ENCODE assay signal across 1 cellular context in the genomic region with DNA sequence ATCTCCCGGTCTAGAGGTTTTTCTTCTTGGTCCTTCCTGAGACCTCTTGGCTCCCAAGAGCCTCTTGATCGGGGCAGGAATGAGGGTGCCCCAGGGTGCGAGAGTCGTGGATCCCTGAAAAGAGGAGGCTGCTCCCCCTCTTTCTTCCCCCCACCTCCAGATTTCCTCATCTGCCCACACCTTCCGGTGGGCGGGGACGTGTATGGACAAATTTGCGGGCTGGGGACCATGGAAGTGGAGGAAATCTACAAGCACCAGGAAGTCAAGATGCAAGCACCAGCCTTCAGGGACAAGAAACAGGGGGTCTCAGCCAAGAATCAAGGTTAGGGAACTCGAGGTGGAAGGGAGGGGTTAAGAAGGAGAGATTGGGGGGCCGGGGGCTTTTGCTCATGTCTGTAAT.
TF ChIP-seq lines count a peak whose summit lies in the region.

A gene with protein sequence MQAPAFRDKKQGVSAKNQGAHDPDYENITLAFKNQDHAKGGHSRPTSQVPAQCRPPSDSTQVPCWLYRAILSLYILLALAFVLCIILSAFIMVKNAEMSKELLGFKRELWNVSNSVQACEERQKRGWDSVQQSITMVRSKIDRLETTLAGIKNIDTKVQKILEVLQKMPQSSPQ (plus strand): TSS at position 237 of the 400 bp plus-strand sequence. CDS start 31 bp downstream, at position 268.

TF ChIP-seq in GM23338, 12 proteins besides CTCF, POLR2A, EP300 and RAD21 (continued from another document):
- TF ChIP-seq ETS1 (IDR thresholded peaks at IDR 0.05) (no peak), ZNF462 (CRISPR knock-in tag; IDR thresholded peaks at IDR 0.05) (no peak)
TF ChIP-seq in GM23338: peak in this region for 0.
